Comparison of ENCODE assay signal across 1 cellular context in the genomic region with DNA sequence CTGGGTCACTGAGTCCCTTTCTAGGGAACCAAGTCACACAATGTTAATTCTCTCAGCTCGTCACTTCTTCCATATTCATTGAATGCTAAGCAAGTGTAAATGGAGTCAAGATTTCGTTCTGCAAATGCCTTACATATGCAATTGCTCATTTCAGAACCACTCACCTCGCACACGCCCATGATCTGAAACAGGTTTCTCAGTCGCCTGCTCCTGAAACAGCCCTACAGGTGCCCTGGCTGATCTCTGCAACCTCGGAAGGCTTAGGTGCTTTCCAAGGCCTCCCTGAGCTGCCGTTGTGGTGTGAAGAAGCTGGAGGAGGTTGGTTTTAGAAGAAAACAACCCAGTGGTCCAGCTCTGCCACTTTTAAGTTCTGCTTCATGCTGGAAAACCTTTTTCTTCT.
A peak's percentile ranks its signal among the peaks of the same experiment; 100 is the strongest.
TF ChIP-seq lines count a peak whose summit lies in the region.

No MANE protein-coding gene starts in this region.

TF ChIP-seq in GM12878, 131 proteins besides CTCF, POLR2A, EP300 and RAD21 (continues in another document):
- TF ChIP-seq ZBTB4 (CRISPR knock-in tag; IDR thresholded peaks at IDR 0.05) (no peak), CREM (IDR thresholded peaks at IDR 0.05; ENCODE audit: low read depth) (no peak), GABPA (IDR thresholded peaks at IDR 0.05; ENCODE audit: low read depth) (no peak), NKRF (conservative IDR thresholded peaks at IDR 0.05) (no peak), STAT3 (IDR thresholded peaks at IDR 0.05; ENCODE audit: low read depth, low read length) (no peak), ZBTB11 (CRISPR knock-in tag; IDR thresholded peaks at IDR 0.05) (no peak), JUNB (IDR thresholded peaks at IDR 0.05) (peak; percentile 64), MEF2B (IDR thresholded peaks at IDR 0.05; ENCODE audit: partially characterized antibody, poor library complexity, severe bottlenecking) (no peak), RCOR1 (conservative IDR thresholded peaks at IDR 0.05; ENCODE audit: low read depth, low read length) (no peak), WRNIP1 (IDR thresholded peaks at IDR 0.05; ENCODE audit: borderline replicate concordance, low read depth, low read length) (no peak), RELA (IDR thresholded peaks at IDR 0.05; ENCODE audit: borderline replicate concordance, partially characterized antibody) (no peak), RB1 (IDR thresholded peaks at IDR 0.05; ENCODE audit: borderline replicate concordance) (no peak), BCL11A (IDR thresholded peaks at IDR 0.05; ENCODE audit: low read depth, low read length) (no peak), MTA2 (IDR thresholded peaks at IDR 0.05; ENCODE audit: low read depth) (no peak), FOS (IDR thresholded peaks at IDR 0.05; ENCODE audit: borderline replicate concordance, extremely low read depth, insufficient read length) (no peak), TCF12 (IDR thresholded peaks at IDR 0.05; ENCODE audit: low read depth, low read length) (peak; percentile 60; the same call in 1 of the 2 replicates), DPF2 (IDR thresholded peaks at IDR 0.05) (no peak), EED (IDR thresholded peaks at IDR 0.05; ENCODE audit: low read depth) (peak; percentile 73), NR2F1 (conservative IDR thresholded peaks at IDR 0.05) (peak; percentile 46; the same call in 1 of the 2 replicates), ZNF274 (IDR thresholded peaks at IDR 0.05; ENCODE audit: insufficient read depth, insufficient read length) (no peak), NFYA (IDR thresholded peaks at IDR 0.05; ENCODE audit: borderline replicate concordance, low read depth, low read length) (no peak), IRF4 (IDR thresholded peaks at IDR 0.05; ENCODE audit: low read depth, low read length) (0 out of 2 replicates have a peak, but pooled peaks have one; percentile 37), POU2F2 (IDR thresholded peaks at IDR 0.05; ENCODE audit: borderline replicate concordance, low read depth, low read length) (no peak), BHLHE40 (IDR thresholded peaks at IDR 0.05; ENCODE audit: borderline replicate concordance in 1 of 2, low read depth in 2 of 2, low read length in 1 of 2) (peak in 1 of 2 experiments; percentile 32; a peak in 1 of 4 replicates), REST (IDR thresholded peaks at IDR 0.05; ENCODE audit: low read depth, low read length) (no peak), PBX3 (IDR thresholded peaks at IDR 0.05; ENCODE audit: insufficient replicate concordance, low read depth, low read length) (no peak)
- TF ChIP-seq, protein P1, sequence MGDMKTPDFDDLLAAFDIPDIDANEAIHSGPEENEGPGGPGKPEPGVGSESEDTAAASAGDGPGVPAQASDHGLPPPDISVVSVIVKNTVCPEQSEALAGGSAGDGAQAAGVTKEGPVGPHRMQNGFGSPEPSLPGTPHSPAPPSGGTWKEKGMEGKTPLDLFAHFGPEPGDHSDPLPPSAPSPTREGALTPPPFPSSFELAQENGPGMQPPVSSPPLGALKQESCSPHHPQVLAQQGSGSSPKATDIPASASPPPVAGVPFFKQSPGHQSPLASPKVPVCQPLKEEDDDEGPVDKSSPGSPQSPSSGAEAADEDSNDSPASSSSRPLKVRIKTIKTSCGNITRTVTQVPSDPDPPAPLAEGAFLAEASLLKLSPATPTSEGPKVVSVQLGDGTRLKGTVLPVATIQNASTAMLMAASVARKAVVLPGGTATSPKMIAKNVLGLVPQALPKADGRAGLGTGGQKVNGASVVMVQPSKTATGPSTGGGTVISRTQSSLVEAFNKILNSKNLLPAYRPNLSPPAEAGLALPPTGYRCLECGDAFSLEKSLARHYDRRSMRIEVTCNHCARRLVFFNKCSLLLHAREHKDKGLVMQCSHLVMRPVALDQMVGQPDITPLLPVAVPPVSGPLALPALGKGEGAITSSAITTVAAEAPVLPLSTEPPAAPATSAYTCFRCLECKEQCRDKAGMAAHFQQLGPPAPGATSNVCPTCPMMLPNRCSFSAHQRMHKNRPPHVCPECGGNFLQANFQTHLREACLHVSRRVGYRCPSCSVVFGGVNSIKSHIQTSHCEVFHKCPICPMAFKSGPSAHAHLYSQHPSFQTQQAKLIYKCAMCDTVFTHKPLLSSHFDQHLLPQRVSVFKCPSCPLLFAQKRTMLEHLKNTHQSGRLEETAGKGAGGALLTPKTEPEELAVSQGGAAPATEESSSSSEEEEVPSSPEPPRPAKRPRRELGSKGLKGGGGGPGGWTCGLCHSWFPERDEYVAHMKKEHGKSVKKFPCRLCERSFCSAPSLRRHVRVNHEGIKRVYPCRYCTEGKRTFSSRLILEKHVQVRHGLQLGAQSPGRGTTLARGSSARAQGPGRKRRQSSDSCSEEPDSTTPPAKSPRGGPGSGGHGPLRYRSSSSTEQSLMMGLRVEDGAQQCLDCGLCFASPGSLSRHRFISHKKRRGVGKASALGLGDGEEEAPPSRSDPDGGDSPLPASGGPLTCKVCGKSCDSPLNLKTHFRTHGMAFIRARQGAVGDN (IDR thresholded peaks at IDR 0.05): no peak
- TF ChIP-seq, protein P2, sequence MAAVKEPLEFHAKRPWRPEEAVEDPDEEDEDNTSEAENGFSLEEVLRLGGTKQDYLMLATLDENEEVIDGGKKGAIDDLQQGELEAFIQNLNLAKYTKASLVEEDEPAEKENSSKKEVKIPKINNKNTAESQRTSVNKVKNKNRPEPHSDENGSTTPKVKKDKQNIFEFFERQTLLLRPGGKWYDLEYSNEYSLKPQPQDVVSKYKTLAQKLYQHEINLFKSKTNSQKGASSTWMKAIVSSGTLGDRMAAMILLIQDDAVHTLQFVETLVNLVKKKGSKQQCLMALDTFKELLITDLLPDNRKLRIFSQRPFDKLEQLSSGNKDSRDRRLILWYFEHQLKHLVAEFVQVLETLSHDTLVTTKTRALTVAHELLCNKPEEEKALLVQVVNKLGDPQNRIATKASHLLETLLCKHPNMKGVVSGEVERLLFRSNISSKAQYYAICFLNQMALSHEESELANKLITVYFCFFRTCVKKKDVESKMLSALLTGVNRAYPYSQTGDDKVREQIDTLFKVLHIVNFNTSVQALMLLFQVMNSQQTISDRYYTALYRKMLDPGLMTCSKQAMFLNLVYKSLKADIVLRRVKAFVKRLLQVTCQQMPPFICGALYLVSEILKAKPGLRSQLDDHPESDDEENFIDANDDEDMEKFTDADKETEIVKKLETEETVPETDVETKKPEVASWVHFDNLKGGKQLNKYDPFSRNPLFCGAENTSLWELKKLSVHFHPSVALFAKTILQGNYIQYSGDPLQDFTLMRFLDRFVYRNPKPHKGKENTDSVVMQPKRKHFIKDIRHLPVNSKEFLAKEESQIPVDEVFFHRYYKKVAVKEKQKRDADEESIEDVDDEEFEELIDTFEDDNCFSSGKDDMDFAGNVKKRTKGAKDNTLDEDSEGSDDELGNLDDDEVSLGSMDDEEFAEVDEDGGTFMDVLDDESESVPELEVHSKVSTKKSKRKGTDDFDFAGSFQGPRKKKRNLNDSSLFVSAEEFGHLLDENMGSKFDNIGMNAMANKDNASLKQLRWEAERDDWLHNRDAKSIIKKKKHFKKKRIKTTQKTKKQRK (IDR thresholded peaks at IDR 0.05; ENCODE audit: low read depth, low read length): no peak
- TF ChIP-seq, protein P3, sequence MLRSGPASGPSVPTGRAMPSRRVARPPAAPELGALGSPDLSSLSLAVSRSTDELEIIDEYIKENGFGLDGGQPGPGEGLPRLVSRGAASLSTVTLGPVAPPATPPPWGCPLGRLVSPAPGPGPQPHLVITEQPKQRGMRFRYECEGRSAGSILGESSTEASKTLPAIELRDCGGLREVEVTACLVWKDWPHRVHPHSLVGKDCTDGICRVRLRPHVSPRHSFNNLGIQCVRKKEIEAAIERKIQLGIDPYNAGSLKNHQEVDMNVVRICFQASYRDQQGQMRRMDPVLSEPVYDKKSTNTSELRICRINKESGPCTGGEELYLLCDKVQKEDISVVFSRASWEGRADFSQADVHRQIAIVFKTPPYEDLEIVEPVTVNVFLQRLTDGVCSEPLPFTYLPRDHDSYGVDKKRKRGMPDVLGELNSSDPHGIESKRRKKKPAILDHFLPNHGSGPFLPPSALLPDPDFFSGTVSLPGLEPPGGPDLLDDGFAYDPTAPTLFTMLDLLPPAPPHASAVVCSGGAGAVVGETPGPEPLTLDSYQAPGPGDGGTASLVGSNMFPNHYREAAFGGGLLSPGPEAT (IDR thresholded peaks at IDR 0.05; ENCODE audit: low read depth): peak; percentile 44; the same call in 1 of the 2 replicates
